ENCODE assay signal across 8 cellular contexts in genomic region chrX:48540015-48540350, GRCh38. TPM values are rescaled to one million over a fixed set of nuclear protein-coding genes. Genes with fewer than 3 reads are reported as not detected.
DNase-seq lines count a peak whose midpoint lies in the region; ATAC-seq, FAIRE-seq and TF ChIP-seq lines count a peak whose summit lies in the region.

No MANE protein-coding gene starts in this region.

- no peaks in the 10 kb centered on the region for H3K36me3 ChIP-seq in iPS-20b (ENCODE audit: insufficient read depth, low read depth, low read length)

- peaks cover 9% of the 10 kb centered on the region for H3K4me1 ChIP-seq in A549
- H3K4me1 ChIP-seq in iPS-20b (ENCODE audit: insufficient read depth, low read length) = no peaks in the 10 kb centered on the region

- 0% methylated on average over 11 of the region's 12 CpGs for WGBS in A549 (ENCODE audit: missing lambda C conversion rate)

- no peak overlapping the region for H3K9ac ChIP-seq in iPS-20b (ENCODE audit: low read depth, low read length)

- CTCF ChIA-PET in A549 (lab: Yijun Ruan, JAX) = interaction anchor here (0.8 to 3.0 kb wide), 7 partner anchors 10 to 458 kb away, joined by 3 to 12 read pairs (median 5); no protein-coding TSS in a partner anchor

- TF ChIP-seq EP300 in A549 (IDR thresholded peaks at IDR 0.05) = no peak

- peak overlapping the region; percentile 95 for H3K4me2 ChIP-seq in A549

- FAIRE-seq in A549 (lab: Jason Lieb, UNC) = no peak

- no peak for TF ChIP-seq RAD21 in A549 (conservative IDR thresholded peaks at IDR 0.05 in 1 of 2, IDR thresholded peaks at IDR 0.05 in 1 of 2)

- peak overlapping the region; percentile 83 for H3K4me3 ChIP-seq in A549
- peak overlapping the region; percentile 74 for H3K4me3 ChIP-seq in iPS-20b (ENCODE audit: low read length)

- H3K9me3 ChIP-seq in A549 = no peaks in the 10 kb centered on the region
- no peaks in the 10 kb centered on the region for H3K9me3 ChIP-seq in iPS-20b (ENCODE audit: insufficient read depth, low read depth, low read length)

- TF ChIP-seq CTCF in A549 (IDR thresholded peaks at IDR 0.05) = no peak

- peak in 1 of 2 experiments; percentile 55 for DNase-seq in A549 (ENCODE audit: low read depth in 1 of 2, low spot score in 1 of 2)
- peak; percentile 55 for DNase-seq in SK-MEL-5 (ENCODE audit: low read depth, low spot score)
- peak; percentile 66 for DNase-seq in astrocyte of the hippocampus (ENCODE audit: low read depth, low spot score)
- DNase-seq in stimulated activated CD4-positive, alpha-beta T cell treated with anti-CD3 and anti-CD28 coated beads, Interleukin-15, amount 100 ng/mL, for 1 hour (ENCODE audit: low read depth in 1 of 2, low spot score in 1 of 2) = peak; percentile 8 to 36
- no peak for DNase-seq in retina

- ATAC-seq in A549 = peak; percentile 80 to 81
- ATAC-seq in GM18511 (IDR thresholded peaks at IDR 0.05; ENCODE audit: unreplicated experiment) = peak; percentile 39
- ATAC-seq in HG03135 (IDR thresholded peaks at IDR 0.05; ENCODE audit: unreplicated experiment) = peak; percentile 22

- TF ChIP-seq POLR2A in A549 (IDR thresholded peaks at IDR 0.05; ENCODE audit: low read length) = no peak

- POLR2A ChIA-PET in A549 (lab: Yijun Ruan, JAX) = interaction anchor here (0.6 to 1.6 kb wide), 7 partner anchors 9 to 1307 kb away, joined by 3 to 14 read pairs (median 5); partner anchors contain the start of genes RBM3 and USP11

- in situ Hi-C loops in SK-MEL-5 (cut with HindIII; ENCODE audit: low pct_unique_long_range_greater_than_20kb, low sequenced_read_pairs) = no loop called here

- no peaks in the 10 kb centered on the region for H3K27me3 ChIP-seq in iPS-20b (ENCODE audit: insufficient read depth, low read length)

- H3K27ac ChIP-seq in A549 (peak overlapping the region; percentile 85 to 93), iPS-20b (ENCODE audit: low read length) (no peak overlapping the region)

TF ChIP-seq in A549, 52 proteins besides CTCF, POLR2A, EP300 and RAD21:
- TF ChIP-seq POLR2AphosphoS2 (conservative IDR thresholded peaks at IDR 0.05; ENCODE audit: low read length) = no peak
- TF ChIP-seq TP53 (CRISPR knock-in tag; IDR thresholded peaks at IDR 0.05) = no peak
- TF ChIP-seq RNF2 (IDR thresholded peaks at IDR 0.05; ENCODE audit: borderline replicate concordance, low read depth) = no peak
- no peak for TF ChIP-seq MAZ (IDR thresholded peaks at IDR 0.05; ENCODE audit: borderline replicate concordance, low read depth, low read length)
- TF ChIP-seq RARB (CRISPR knock-in tag; IDR thresholded peaks at IDR 0.05) = no peak
- TF ChIP-seq REST (IDR thresholded peaks at IDR 0.05) = no peak
- no peak for TF ChIP-seq NPAS2 (CRISPR knock-in tag; IDR thresholded peaks at IDR 0.05; ENCODE audit: borderline replicate concordance)

RNA-seq across cellular contexts. Expression of gene TBC1D25, which starts 0.5 kb away (rescaled TPM):
- polyA plus RNA-seq in A549 (2011; rRNA removed) (8.6 and 10.8 TPM in 2 replicates), A549 (2017; fragmentation: RNase III; extraction: RNeasy Plus Mini Kit Qiagen cat#74134 plus additional on column Dnase treatment) (8.8 to 13.0 TPM (median 11.6 TPM) in 3 replicates)
- polyA plus RNA-seq in A549 (2012; cell fraction: cytosol; rRNA removed) = 18.1 and 19.4 TPM in 2 replicates
- polyA plus RNA-seq in A549 (2012; cell fraction: nucleus; rRNA removed) = 28.9 and 29.3 TPM in 2 replicates
- 14.6 and 21.8 TPM in 2 replicates for polyA minus RNA-seq in A549 (2011; rRNA and poly(A)+ RNA removed)
- total RNA-seq in SK-MEL-5 (2014; rRNA removed; shearing (Covaris generic)) = 3.3 and 4.7 TPM in 2 replicates
- 12.3 and 12.5 TPM in 2 replicates for polyA plus RNA-seq in SK-MEL-5 (2015; cell fraction: cytosol; rRNA removed)
- polyA plus RNA-seq in SK-MEL-5 (2015; cell fraction: nucleus; rRNA removed) = 9.8 and 14.6 TPM in 2 replicates

RNA-seq across cellular contexts. Expression of gene EBP, which starts 18.4 kb away (rescaled TPM):
- polyA plus RNA-seq in A549 (2011; rRNA removed) (82.9 and 90.8 TPM in 2 replicates), A549 (2017; fragmentation: RNase III; extraction: RNeasy Plus Mini Kit Qiagen cat#74134 plus additional on column Dnase treatment) (114 to 159 TPM (median 142 TPM) in 3 replicates)
- polyA plus RNA-seq in A549 (2012; cell fraction: cytosol; rRNA removed) = 159 and 179 TPM in 2 replicates
- 211 and 234 TPM in 2 replicates for polyA plus RNA-seq in A549 (2012; cell fraction: nucleus; rRNA removed)
- 179 and 201 TPM in 2 replicates for polyA minus RNA-seq in A549 (2011; rRNA and poly(A)+ RNA removed)
- 50.2 and 53.6 TPM in 2 replicates for total RNA-seq in SK-MEL-5 (2014; rRNA removed; shearing (Covaris generic))
- polyA plus RNA-seq in SK-MEL-5 (2015; cell fraction: cytosol; rRNA removed) = 49.7 and 72.1 TPM in 2 replicates
- polyA plus RNA-seq in SK-MEL-5 (2015; cell fraction: nucleus; rRNA removed) = 26.4 and 33.8 TPM in 2 replicates

RNA-seq across cellular contexts. Expression of gene PORCN, which starts 31.2 kb away (rescaled TPM):
- 9.4 and 13.3 TPM in 2 replicates for polyA plus RNA-seq in A549 (2011; rRNA removed)
- 12.7 and 17.2 TPM in 2 replicates for polyA plus RNA-seq in A549 (2012; cell fraction: cytosol; rRNA removed)
- polyA plus RNA-seq in A549 (2012; cell fraction: nucleus; rRNA removed) = 27.6 and 28.6 TPM in 2 replicates
- polyA plus RNA-seq in A549 (2017; fragmentation: RNase III; extraction: RNeasy Plus Mini Kit Qiagen cat#74134 plus additional on column Dnase treatment) = 15.1 to 18.6 TPM (median 16.8 TPM) in 3 replicates
- 13.5 and 16.4 TPM in 2 replicates for polyA minus RNA-seq in A549 (2011; rRNA and poly(A)+ RNA removed)
- total RNA-seq in SK-MEL-5 (2014; rRNA removed; shearing (Covaris generic)) = 13.7 and 16.1 TPM in 2 replicates
- 23.6 and 26.0 TPM in 2 replicates for polyA plus RNA-seq in SK-MEL-5 (2015; cell fraction: cytosol; rRNA removed)
- 21.1 and 26.1 TPM in 2 replicates for polyA plus RNA-seq in SK-MEL-5 (2015; cell fraction: nucleus; rRNA removed)

RNA-seq across cellular contexts. Expression of gene RBM3, which starts 34.3 kb away (rescaled TPM):
- polyA plus RNA-seq in A549 (2011; rRNA removed) = 214 and 337 TPM in 2 replicates
- 186 and 205 TPM in 2 replicates for polyA plus RNA-seq in A549 (2012; cell fraction: cytosol; rRNA removed)
- 145 and 200 TPM in 2 replicates for polyA plus RNA-seq in A549 (2012; cell fraction: nucleus; rRNA removed)
- 345 to 446 TPM (median 353 TPM) in 3 replicates for polyA plus RNA-seq in A549 (2017; fragmentation: RNase III; extraction: RNeasy Plus Mini Kit Qiagen cat#74134 plus additional on column Dnase treatment)
- 260 and 279 TPM in 2 replicates for polyA minus RNA-seq in A549 (2011; rRNA and poly(A)+ RNA removed)
- total RNA-seq in SK-MEL-5 (2014; rRNA removed; shearing (Covaris generic)) = 220 and 221 TPM in 2 replicates
- polyA plus RNA-seq in SK-MEL-5 (2015; cell fraction: cytosol; rRNA removed) = 187 and 222 TPM in 2 replicates
- 346 and 557 TPM in 2 replicates for polyA plus RNA-seq in SK-MEL-5 (2015; cell fraction: nucleus; rRNA removed)

RNA-seq across cellular contexts. Expression of gene WDR13, which starts 57.3 kb away (rescaled TPM):
- polyA plus RNA-seq in A549 (2011; rRNA removed) (32.4 and 47.4 TPM in 2 replicates), A549 (2017; fragmentation: RNase III; extraction: RNeasy Plus Mini Kit Qiagen cat#74134 plus additional on column Dnase treatment) (47.1 to 57.3 TPM (median 51.9 TPM) in 3 replicates)
- polyA plus RNA-seq in A549 (2012; cell fraction: cytosol; rRNA removed) = 159 and 194 TPM in 2 replicates
- 477 and 479 TPM in 2 replicates for polyA plus RNA-seq in A549 (2012; cell fraction: nucleus; rRNA removed)
- polyA minus RNA-seq in A549 (2011; rRNA and poly(A)+ RNA removed) = 34.6 and 58.3 TPM in 2 replicates
- total RNA-seq in SK-MEL-5 (2014; rRNA removed; shearing (Covaris generic)) = 46.8 and 50.4 TPM in 2 replicates
- 54.0 and 72.6 TPM in 2 replicates for polyA plus RNA-seq in SK-MEL-5 (2015; cell fraction: cytosol; rRNA removed)
- polyA plus RNA-seq in SK-MEL-5 (2015; cell fraction: nucleus; rRNA removed) = 226 and 244 TPM in 2 replicates

Comparison
In these comparisons a context has a peak if more than half of its experiments do, and no peak if none do; other contexts are left out.
1. ATAC-seq: peak in every context shown above with its lines; median percentile 80 in A549; 39 in GM18511; 22 in HG03135.